1 cellular context compared by ENCODE assay signal in the genomic region with DNA sequence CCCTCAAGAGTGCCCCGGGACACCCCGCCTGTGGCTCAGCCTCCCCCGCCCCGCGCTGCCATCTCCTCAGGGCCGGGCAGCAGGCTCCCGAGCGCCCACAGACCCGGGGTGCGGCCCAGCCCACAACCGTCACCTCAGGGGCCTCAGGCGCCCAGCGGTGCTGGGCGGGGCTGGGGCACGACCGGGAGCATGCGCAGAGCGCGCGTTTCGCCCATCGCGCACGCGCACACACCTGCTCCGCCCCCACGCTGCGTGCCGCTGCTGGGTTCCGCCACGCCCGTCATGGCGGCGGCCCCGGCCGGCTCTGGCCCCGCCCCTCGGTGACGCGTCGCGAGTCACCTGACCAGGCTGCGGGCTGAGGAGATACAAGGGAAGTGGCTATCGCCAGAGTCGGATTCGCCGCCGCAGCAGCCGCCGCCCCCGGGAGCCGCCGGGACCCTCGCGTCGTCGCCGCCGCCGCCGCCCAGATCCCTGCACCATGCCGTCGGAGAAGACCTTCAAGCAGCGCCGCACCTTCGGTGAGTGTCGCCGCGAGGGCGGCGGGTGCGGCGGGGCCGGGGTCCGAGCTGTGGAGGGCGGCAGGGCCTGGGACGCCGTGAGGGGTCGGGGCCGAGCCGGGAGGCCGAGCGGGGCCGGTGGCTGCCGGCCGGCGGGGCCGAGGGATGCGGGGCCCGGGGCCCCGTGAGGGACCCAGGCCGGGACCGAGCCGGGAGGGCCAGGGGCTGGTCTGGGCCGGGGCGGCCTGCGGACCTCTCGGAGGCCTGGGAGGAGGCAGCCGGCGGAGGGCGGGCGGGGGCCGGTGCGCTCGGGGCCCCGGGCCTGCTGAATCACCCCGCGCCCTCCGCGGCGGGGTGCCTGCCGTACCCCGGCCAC.
TF ChIP-seq lines count a peak whose summit lies in the region.

A gene (plus strand): TSS at position 387 of the 873 bp plus-strand sequence. CDS start 92 bp downstream, at position 479.

TF ChIP-seq in K562, 482 proteins besides CTCF, POLR2A, EP300 and RAD21 (continued from another document and continues in another):
- TF ChIP-seq, protein P1, sequence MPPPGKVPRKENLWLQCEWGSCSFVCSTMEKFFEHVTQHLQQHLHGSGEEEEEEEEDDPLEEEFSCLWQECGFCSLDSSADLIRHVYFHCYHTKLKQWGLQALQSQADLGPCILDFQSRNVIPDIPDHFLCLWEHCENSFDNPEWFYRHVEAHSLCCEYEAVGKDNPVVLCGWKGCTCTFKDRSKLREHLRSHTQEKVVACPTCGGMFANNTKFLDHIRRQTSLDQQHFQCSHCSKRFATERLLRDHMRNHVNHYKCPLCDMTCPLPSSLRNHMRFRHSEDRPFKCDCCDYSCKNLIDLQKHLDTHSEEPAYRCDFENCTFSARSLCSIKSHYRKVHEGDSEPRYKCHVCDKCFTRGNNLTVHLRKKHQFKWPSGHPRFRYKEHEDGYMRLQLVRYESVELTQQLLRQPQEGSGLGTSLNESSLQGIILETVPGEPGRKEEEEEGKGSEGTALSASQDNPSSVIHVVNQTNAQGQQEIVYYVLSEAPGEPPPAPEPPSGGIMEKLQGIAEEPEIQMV (tag; conservative IDR thresholded peaks at IDR 0.05; ENCODE audit: low read depth), result no peak
- TF ChIP-seq, protein P2, sequence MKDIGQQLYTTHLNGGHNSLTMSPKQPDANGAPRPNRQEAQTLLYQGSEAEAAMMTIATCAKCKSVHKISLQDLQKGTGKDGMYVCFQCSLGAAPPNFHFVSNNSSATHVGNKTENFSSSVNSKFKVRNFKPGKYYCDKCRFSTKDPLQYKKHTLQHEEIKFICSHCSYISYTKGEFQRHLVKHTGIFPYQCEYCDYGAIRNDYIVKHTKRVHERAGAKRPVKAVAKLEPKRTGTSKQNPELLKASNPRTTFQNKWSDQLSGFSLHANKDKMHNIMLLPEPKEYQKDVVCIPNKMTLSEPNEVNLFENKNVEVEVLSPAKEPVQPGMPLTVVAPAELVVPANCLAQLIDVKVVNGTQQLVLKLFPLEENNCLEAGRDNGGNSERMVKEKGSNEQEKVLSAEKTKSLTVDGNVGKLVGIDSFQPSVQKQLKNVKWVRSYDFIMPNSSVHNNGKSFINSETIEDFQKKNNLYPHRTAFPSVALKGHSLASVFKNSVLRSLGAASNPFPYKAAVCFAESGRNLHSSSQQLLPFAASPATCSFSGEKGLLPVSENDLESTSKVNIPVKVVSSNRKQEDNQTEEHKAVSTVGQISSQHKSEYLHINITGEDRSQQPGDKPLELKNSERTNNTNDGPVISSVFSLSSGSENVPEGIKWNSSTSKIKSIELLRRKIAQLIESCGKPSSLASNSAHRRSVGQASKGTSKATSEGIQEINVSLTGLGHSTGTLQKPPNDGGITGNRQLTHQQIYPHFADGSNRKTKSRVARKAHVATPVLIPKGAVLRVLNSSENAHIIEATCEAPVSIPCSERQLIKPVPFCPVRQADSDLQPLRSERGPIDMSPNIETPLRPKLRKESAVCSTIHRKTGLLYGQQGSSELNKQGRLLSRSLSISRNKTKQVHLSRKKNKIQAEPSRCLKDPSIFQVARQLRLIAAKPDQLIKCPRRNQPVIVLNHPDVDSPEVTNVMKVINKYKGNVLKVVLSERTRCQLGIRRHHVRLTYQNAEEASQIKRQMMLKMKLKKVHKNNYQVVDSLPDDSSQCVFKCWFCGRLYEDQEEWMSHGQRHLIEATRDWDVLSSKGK (CRISPR knock-in tag; IDR thresholded peaks at IDR 0.05), result no peak
- TF ChIP-seq TEAD1 (CRISPR knock-in tag; IDR thresholded peaks at IDR 0.05), result no peak
- no peak for TF ChIP-seq CC2D1A (IDR thresholded peaks at IDR 0.05)
- TF ChIP-seq, protein P3, sequence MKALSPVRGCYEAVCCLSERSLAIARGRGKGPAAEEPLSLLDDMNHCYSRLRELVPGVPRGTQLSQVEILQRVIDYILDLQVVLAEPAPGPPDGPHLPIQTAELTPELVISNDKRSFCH (CRISPR knock-in tag; IDR thresholded peaks at IDR 0.05), result no peak
- TF ChIP-seq, protein P3 (tag; IDR thresholded peaks at IDR 0.05), result no peak; the same call in 1 of the 2 replicates
- 0 out of 2 replicates have a peak, but pooled peaks have one; percentile 50 for TF ChIP-seq NR3C1 (CRISPR knock-in tag; IDR thresholded peaks at IDR 0.05)
- TF ChIP-seq, protein P4, sequence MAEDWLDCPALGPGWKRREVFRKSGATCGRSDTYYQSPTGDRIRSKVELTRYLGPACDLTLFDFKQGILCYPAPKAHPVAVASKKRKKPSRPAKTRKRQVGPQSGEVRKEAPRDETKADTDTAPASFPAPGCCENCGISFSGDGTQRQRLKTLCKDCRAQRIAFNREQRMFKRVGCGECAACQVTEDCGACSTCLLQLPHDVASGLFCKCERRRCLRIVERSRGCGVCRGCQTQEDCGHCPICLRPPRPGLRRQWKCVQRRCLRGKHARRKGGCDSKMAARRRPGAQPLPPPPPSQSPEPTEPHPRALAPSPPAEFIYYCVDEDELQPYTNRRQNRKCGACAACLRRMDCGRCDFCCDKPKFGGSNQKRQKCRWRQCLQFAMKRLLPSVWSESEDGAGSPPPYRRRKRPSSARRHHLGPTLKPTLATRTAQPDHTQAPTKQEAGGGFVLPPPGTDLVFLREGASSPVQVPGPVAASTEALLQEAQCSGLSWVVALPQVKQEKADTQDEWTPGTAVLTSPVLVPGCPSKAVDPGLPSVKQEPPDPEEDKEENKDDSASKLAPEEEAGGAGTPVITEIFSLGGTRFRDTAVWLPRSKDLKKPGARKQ (CRISPR knock-in tag; IDR thresholded peaks at IDR 0.05), result no peak
- no peak for TF ChIP-seq NCOA4 (IDR thresholded peaks at IDR 0.05; ENCODE audit: partially characterized antibody)
- TF ChIP-seq ARID1B (IDR thresholded peaks at IDR 0.05), result no peak
- TF ChIP-seq, protein P5, sequence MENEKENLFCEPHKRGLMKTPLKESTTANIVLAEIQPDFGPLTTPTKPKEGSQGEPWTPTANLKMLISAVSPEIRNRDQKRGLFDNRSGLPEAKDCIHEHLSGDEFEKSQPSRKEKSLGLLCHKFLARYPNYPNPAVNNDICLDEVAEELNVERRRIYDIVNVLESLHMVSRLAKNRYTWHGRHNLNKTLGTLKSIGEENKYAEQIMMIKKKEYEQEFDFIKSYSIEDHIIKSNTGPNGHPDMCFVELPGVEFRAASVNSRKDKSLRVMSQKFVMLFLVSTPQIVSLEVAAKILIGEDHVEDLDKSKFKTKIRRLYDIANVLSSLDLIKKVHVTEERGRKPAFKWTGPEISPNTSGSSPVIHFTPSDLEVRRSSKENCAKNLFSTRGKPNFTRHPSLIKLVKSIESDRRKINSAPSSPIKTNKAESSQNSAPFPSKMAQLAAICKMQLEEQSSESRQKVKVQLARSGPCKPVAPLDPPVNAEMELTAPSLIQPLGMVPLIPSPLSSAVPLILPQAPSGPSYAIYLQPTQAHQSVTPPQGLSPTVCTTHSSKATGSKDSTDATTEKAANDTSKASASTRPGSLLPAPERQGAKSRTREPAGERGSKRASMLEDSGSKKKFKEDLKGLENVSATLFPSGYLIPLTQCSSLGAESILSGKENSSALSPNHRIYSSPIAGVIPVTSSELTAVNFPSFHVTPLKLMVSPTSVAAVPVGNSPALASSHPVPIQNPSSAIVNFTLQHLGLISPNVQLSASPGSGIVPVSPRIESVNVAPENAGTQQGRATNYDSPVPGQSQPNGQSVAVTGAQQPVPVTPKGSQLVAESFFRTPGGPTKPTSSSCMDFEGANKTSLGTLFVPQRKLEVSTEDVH (IDR thresholded peaks at IDR 0.05; ENCODE audit: low read depth, partially characterized antibody), result peak; percentile 46
- TF ChIP-seq, protein P6, sequence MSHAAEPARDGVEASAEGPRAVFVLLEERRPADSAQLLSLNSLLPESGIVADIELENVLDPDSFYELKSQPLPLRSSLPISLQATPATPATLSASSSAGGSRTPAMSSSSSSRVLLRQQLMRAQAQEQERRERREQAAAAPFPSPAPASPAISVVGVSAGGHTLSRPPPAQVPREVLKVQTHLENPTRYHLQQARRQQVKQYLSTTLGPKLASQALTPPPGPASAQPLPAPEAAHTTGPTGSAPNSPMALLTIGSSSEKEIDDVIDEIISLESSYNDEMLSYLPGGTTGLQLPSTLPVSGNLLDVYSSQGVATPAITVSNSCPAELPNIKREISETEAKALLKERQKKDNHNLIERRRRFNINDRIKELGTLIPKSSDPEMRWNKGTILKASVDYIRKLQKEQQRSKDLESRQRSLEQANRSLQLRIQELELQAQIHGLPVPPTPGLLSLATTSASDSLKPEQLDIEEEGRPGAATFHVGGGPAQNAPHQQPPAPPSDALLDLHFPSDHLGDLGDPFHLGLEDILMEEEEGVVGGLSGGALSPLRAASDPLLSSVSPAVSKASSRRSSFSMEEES (CRISPR knock-in tag; IDR thresholded peaks at IDR 0.05), result peak; percentile 93
- TF ChIP-seq TAF15 (IDR thresholded peaks at IDR 0.05; ENCODE audit: low read depth, low read length), result no peak
- TF ChIP-seq SMARCA4 (IDR thresholded peaks at IDR 0.05), result no peak
- TF ChIP-seq DACH1 (IDR thresholded peaks at IDR 0.05; ENCODE audit: partially characterized antibody), result no peak
- 0 out of 2 replicates have a peak, but pooled peaks have one; percentile 77 for TF ChIP-seq ZBTB1 (CRISPR knock-in tag; IDR thresholded peaks at IDR 0.05; ENCODE audit: borderline replicate concordance, low read depth)
- no peak for TF ChIP-seq ZNF561 (CRISPR knock-in tag; conservative IDR thresholded peaks at IDR 0.05)
- no peak for TF ChIP-seq HOXB6 (CRISPR knock-in tag; IDR thresholded peaks at IDR 0.05; ENCODE audit: borderline replicate concordance)
- TF ChIP-seq TCFL5 (CRISPR knock-in tag; conservative IDR thresholded peaks at IDR 0.05), result no peak
- peak; percentile 93 for TF ChIP-seq HMGN3 (IDR thresholded peaks at IDR 0.05; ENCODE audit: borderline replicate concordance, extremely low read depth, insufficient read length, low read depth, low read length)
- peak; percentile 93 for TF ChIP-seq RBFOX2 (IDR thresholded peaks at IDR 0.05; ENCODE audit: low read depth, low read length)
- peak; percentile 50 for TF ChIP-seq SP2 (IDR thresholded peaks at IDR 0.05; ENCODE audit: extremely low read depth, low read depth, low read length, poor library complexity, severe bottlenecking)
- TF ChIP-seq TOE1 (IDR thresholded peaks at IDR 0.05; ENCODE audit: borderline replicate concordance), result peak; percentile 72; the same call in 1 of the 2 replicates
- no peak for TF ChIP-seq TOE1 (CRISPR knock-in tag; IDR thresholded peaks at IDR 0.05; ENCODE audit: borderline replicate concordance, low read depth)
- TF ChIP-seq GTF2F1 (IDR thresholded peaks at IDR 0.05; ENCODE audit: low read depth, low read length), result no peak; the same call in 1 of the 2 replicates
- TF ChIP-seq, protein P7, sequence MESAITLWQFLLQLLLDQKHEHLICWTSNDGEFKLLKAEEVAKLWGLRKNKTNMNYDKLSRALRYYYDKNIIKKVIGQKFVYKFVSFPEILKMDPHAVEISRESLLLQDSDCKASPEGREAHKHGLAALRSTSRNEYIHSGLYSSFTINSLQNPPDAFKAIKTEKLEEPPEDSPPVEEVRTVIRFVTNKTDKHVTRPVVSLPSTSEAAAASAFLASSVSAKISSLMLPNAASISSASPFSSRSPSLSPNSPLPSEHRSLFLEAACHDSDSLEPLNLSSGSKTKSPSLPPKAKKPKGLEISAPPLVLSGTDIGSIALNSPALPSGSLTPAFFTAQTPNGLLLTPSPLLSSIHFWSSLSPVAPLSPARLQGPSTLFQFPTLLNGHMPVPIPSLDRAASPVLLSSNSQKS (CRISPR knock-in tag; IDR thresholded peaks at IDR 0.05), result no peak
- no peak for TF ChIP-seq ADNP (tag; IDR thresholded peaks at IDR 0.05)
- peak; percentile 99 for TF ChIP-seq NRF1 (conservative IDR thresholded peaks at IDR 0.05 in 1 of 2, IDR thresholded peaks at IDR 0.05 in 1 of 2)
- TF ChIP-seq, protein P8, sequence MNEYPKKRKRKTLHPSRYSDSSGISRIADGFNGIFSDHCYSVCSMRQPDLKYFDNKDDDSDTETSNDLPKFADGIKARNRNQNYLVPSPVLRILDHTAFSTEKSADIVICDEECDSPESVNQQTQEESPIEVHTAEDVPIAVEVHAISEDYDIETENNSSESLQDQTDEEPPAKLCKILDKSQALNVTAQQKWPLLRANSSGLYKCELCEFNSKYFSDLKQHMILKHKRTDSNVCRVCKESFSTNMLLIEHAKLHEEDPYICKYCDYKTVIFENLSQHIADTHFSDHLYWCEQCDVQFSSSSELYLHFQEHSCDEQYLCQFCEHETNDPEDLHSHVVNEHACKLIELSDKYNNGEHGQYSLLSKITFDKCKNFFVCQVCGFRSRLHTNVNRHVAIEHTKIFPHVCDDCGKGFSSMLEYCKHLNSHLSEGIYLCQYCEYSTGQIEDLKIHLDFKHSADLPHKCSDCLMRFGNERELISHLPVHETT (CRISPR knock-in tag; conservative IDR thresholded peaks at IDR 0.05 in 1 of 2, IDR thresholded peaks at IDR 0.05 in 1 of 2), result peak in 1 of 2 experiments; percentile 16; a peak in 1 of 4 replicates
- peak; percentile 64; the same call in 1 of the 2 replicates for TF ChIP-seq SPI1 (IDR thresholded peaks at IDR 0.05; ENCODE audit: borderline replicate concordance, low read depth, low read length)
- TF ChIP-seq POLR3G (IDR thresholded peaks at IDR 0.05; ENCODE audit: extremely low read depth, insufficient read length, insufficient replicate concordance), result no peak
- TF ChIP-seq, protein P9, sequence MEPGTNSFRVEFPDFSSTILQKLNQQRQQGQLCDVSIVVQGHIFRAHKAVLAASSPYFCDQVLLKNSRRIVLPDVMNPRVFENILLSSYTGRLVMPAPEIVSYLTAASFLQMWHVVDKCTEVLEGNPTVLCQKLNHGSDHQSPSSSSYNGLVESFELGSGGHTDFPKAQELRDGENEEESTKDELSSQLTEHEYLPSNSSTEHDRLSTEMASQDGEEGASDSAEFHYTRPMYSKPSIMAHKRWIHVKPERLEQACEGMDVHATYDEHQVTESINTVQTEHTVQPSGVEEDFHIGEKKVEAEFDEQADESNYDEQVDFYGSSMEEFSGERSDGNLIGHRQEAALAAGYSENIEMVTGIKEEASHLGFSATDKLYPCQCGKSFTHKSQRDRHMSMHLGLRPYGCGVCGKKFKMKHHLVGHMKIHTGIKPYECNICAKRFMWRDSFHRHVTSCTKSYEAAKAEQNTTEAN (CRISPR knock-in tag; IDR thresholded peaks at IDR 0.05), result 0 out of 2 replicates have a peak, but pooled peaks have one; percentile 41
- no peak for TF ChIP-seq ETV1 (tag; conservative IDR thresholded peaks at IDR 0.05; ENCODE audit: low read depth)
- no peak for TF ChIP-seq HIVEP1 (CRISPR knock-in tag; IDR thresholded peaks at IDR 0.05)
- peak; percentile 83 for TF ChIP-seq FOXJ2 (tag; IDR thresholded peaks at IDR 0.05)
- no peak for TF ChIP-seq FOXJ3 (CRISPR knock-in tag; IDR thresholded peaks at IDR 0.05)
- TF ChIP-seq, protein P10, sequence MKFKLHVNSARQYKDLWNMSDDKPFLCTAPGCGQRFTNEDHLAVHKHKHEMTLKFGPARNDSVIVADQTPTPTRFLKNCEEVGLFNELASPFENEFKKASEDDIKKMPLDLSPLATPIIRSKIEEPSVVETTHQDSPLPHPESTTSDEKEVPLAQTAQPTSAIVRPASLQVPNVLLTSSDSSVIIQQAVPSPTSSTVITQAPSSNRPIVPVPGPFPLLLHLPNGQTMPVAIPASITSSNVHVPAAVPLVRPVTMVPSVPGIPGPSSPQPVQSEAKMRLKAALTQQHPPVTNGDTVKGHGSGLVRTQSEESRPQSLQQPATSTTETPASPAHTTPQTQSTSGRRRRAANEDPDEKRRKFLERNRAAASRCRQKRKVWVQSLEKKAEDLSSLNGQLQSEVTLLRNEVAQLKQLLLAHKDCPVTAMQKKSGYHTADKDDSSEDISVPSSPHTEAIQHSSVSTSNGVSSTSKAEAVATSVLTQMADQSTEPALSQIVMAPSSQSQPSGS (CRISPR knock-in tag; IDR thresholded peaks at IDR 0.05), result no peak
- TF ChIP-seq HDAC3 (IDR thresholded peaks at IDR 0.05; ENCODE audit: borderline replicate concordance, partially characterized antibody), result no peak
- peak; percentile 76; the same call in 1 of the 2 replicates for TF ChIP-seq PHF8 (IDR thresholded peaks at IDR 0.05; ENCODE audit: borderline replicate concordance, low read length)
- no peak for TF ChIP-seq KDM1A (IDR thresholded peaks at IDR 0.05)
- TF ChIP-seq BACH1 (tag; IDR thresholded peaks at IDR 0.05), result no peak
